28 cellular contexts compared by ENCODE assay signal in the genomic region with DNA sequence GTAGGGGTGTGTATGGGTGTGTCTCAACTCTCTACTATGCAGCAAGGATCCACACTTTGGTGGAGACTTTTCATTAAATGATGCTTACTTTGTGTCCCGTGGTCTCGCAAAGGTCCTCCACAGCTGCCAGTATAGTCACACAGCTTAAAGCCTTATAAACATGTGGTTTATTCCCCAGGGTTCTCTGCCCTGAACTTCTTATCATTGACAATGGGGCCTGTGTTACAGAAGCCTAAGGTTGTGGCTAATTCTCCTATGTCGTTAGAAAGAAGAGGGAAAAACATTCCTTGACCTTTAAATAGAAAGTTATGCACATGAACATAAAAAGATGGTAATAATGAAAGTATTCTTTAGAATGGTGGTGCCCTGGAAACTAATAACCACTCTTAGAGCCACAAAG.
"Had no signal": no experiment of that assay in that cellular context is flagged by ENCODE, and none has a peak within 500 bp of the region (broad histone marks: within the 10 kb centered on the region; RNA-seq: fewer than 3 reads in every experiment).

No MANE protein-coding gene starts in this region.

- ATAC-seq: activated T-helper 17 cell treated with anti-CD3 and anti-CD28 coated beads, Interleukin-2, amount 50 U/mL, for 72 hours; Panc1; T-helper 17 cell; WTC11 had no signal

- H3K27ac ChIP-seq: RWPE1 had no signal

- H3K36me3 Mint-ChIP-seq: activated naive CD8-positive, alpha-beta T cell; brain; WTC11 had no signal

- H3K27ac Mint-ChIP-seq: activated CD4-positive, alpha-beta memory T cell treated with anti-CD3 and anti-CD28 coated beads, Interleukin-2, amount 10 ng/mL, durations not matched to agents 7 days and 5 days; activated naive CD4-positive, alpha-beta T cell treated with anti-CD3 and anti-CD28 coated beads for 36 hours; activated naive CD8-positive, alpha-beta T cell; activated T-helper 17 cell treated with anti-CD3 and anti-CD28 coated beads, Interleukin-2, amount 50 U/mL, for 72 hours; brain; T-helper 17 cell; WTC11 had no signal

- H3K4me3 Mint-ChIP-seq: activated CD4-positive, alpha-beta memory T cell treated with anti-CD3 and anti-CD28 coated beads, Interleukin-2, amount 10 ng/mL, durations not matched to agents 7 days and 5 days; activated naive CD4-positive, alpha-beta T cell treated with anti-CD3 and anti-CD28 coated beads for 36 hours; activated naive CD8-positive, alpha-beta T cell; activated T-helper 17 cell treated with anti-CD3 and anti-CD28 coated beads, Interleukin-2, amount 50 U/mL, for 72 hours; brain; central memory CD8-positive, alpha-beta T cell; T-helper 17 cell; WTC11 had no signal

- H3K9me3 Mint-ChIP-seq: activated naive CD4-positive, alpha-beta T cell treated with anti-CD3 and anti-CD28 coated beads for 36 hours; brain had no signal

- H3K4me1 Mint-ChIP-seq: activated CD4-positive, alpha-beta memory T cell treated with anti-CD3 and anti-CD28 coated beads, Interleukin-2, amount 10 ng/mL, durations not matched to agents 7 days and 5 days; activated T-helper 17 cell treated with anti-CD3 and anti-CD28 coated beads, Interleukin-2, amount 50 U/mL, for 72 hours; brain; central memory CD8-positive, alpha-beta T cell; T-helper 17 cell had no signal

- H3K27me3 Mint-ChIP-seq: activated CD4-positive, alpha-beta memory T cell treated with anti-CD3 and anti-CD28 coated beads, Interleukin-2, amount 10 ng/mL, durations not matched to agents 7 days and 5 days; activated naive CD8-positive, alpha-beta T cell; activated T-helper 17 cell treated with anti-CD3 and anti-CD28 coated beads, Interleukin-2, amount 50 U/mL, for 72 hours; central memory CD8-positive, alpha-beta T cell; T-helper 17 cell had no signal

- DNase-seq: activated CD4-positive, alpha-beta memory T cell treated with anti-CD3 and anti-CD28 coated beads, Interleukin-2, amount 10 ng/mL, durations not matched to agents 7 days and 5 days; activated CD4-positive, alpha-beta T cell treated with anti-CD3 and anti-CD28 coated beads, Interleukin-2, amount 50 U/mL, for 1 hour; activated gamma-delta T cell; activated naive CD4-positive, alpha-beta T cell treated with anti-CD3 and anti-CD28 coated beads for 36 hours; activated T-cell treated with anti-CD3 and anti-CD28 coated beads for 4 hours; activated T-cell treated with anti-CD3 and anti-CD28 coated beads, Interleukin-2, amount 50 U/mL, for 48 hours; amygdala; Kasumi-1; KBM-7; NCI-H1092 treated with DMSO at 0.1 percent for 48 hours; NCI-H1417 treated with DMSO at 0.1 percent for 48 hours; NCI-H1694; NCI-H2029 treated with DMSO at 0.1 percent for 48 hours; NCI-H345; NCI-H510A treated with DMSO at 0.1 percent for 48 hours; NCI-H69; NK-92 treated with Interleukin-12 subunit alpha and Interleukin-12 subunit beta, amount 100 ng/mL, for 24 hours; OCI-M1; SHP77; T-helper 17 cell; T-helper 9 cell had no signal
